Comparison of ENCODE assay signal across 8 cellular contexts in the genomic region with DNA sequence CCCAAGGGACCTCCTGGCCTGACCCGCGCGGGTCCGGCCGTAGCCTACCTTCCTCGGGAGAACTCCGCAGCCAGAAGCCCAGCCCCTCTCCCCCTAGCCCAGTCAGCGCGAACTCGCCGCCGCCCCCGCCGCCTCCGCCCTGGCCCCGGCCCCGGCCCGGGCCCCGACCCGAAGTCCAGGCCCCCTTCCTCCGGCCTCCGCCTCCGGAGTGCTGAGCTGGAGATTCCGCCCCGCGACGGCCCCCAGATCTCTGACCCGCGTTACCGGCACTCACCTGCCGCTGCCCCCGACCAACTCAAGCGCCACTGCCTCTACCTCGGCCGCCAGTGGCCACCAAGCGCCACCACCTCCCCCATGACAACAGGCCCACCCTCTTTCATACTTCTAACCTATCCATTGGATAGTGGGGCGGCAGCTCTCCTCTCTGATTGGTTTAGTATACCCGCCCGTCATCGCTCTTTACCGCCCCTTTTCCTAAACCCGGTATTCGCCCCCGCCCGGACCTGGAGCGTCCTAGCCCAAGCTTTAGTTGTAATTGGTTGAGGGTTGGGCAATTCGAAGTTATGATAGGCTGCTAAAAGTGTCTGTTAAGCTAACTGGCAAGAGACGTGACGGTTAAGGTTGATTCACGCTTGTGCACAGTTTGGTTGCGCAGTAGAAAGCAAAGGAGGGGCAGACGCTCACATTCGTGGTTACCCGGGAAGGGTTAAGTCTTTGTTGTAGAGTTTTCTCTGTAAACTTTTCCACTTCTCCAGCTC. TPM values are rescaled to one million over a fixed set of nuclear protein-coding genes. Genes with fewer than 3 reads are reported as not detected.
DNase-seq lines count a peak whose midpoint lies in the region; ATAC-seq and TF ChIP-seq lines count a peak whose summit lies in the region.

A gene (minus strand): TSS at position 328 of the 758 bp plus-strand sequence. CDS start 102,795 bp downstream, outside the sequence.

- H3K36me3 ChIP-seq in heart right ventricle (no peaks in the 10 kb centered on the region), upper lobe of left lung (no peaks in the 10 kb centered on the region)

- H3K4me1 ChIP-seq in heart right ventricle (peaks cover 5 to 87% (median 72%) of the 10 kb centered on the region in 9 donors), upper lobe of left lung (peaks cover 47 to 76% (median 68%) of the 10 kb centered on the region in 4 donors)

- no peak for TF ChIP-seq EP300 in upper lobe of left lung (IDR thresholded peaks at IDR 0.05)

- peak in 3 of 4 donors; percentile 68 to 94 (median 92) for TF ChIP-seq POLR2A in upper lobe of left lung (IDR thresholded peaks at IDR 0.05)

- peak within 1 kb of the TSS; percentile 69 to 98 (median 90) for H3K4me3 ChIP-seq in heart right ventricle
- H3K4me3 ChIP-seq in upper lobe of left lung, result peak within 1 kb of the TSS; percentile 72 to 94 (median 91)

- no peaks in the 10 kb centered on the region for H3K9me3 ChIP-seq in heart right ventricle
- H3K9me3 ChIP-seq in upper lobe of left lung, result no peaks in the 10 kb centered on the region

- peak; percentile 96 for DNase-seq in GM13976 (ENCODE audit: low spot score)
- peak; percentile 96 for DNase-seq in NCI-H146 treated with DMSO at 0.1 percent for 48 hours (lab: John Stamatoyannopoulos, UW; ENCODE audit: unreplicated experiment)
- DNase-seq in amniotic epithelial cell (ENCODE audit: low read depth), result peak; percentile 100
- DNase-seq in heart right ventricle, result peak; percentile 93 to 99
- DNase-seq in posterior cingulate gyrus, result peak; percentile 93 to 99 (median 96)
- peak; percentile 93 to 97 for DNase-seq in upper lobe of left lung

- intact Hi-C loops in T-helper 1 cell treated with Interleukin-12 subunit alpha and Interleukin-12 subunit beta and Interleukin-4 antibody, amounts not matched to agents 30 ng/mL and 1 ng/mL, for 36 hours (cut with micrococcal nuclease), result loop anchor here (1.0 to 5.0 kb wide), 12 partner anchors 14 to 1035 kb away; a partner anchor contains a TSS
- intact Hi-C loops in heart right ventricle (cut with DNase I) (loop anchor here in 1 of 10 donors (5.0 kb wide), 1 partner anchor 96 kb away; no protein-coding TSS in a partner anchor), posterior cingulate gyrus (cut with DNase I) (no loop called here)

- TF ChIP-seq CTCF in GM13976 (IDR thresholded peaks at IDR 0.05; ENCODE audit: borderline replicate concordance, control extremely low read depth, extremely low read depth, insufficient read depth, missing control alignments) (no peak), heart right ventricle (IDR thresholded peaks at IDR 0.05) (no peak), upper lobe of left lung (IDR thresholded peaks at IDR 0.05) (peak in 3 of 6 experiments; percentile 17 to 44 (median 23))

- H3K27me3 ChIP-seq in heart right ventricle (no peaks in the 10 kb centered on the region), upper lobe of left lung (no peaks in the 10 kb centered on the region)

- WGBS in heart right ventricle, 2 donors, result 0 to 1% methylated on average over 53 to 54 of the region's 54 CpGs
- WGBS in upper lobe of left lung, 2 donors, result 1% methylated on average over 32 to 44 of the region's 54 CpGs

- in situ Hi-C loops in GM13976 (cut with MboI; ENCODE audit: low sequenced_read_pairs, unreplicated experiment), result loop anchor here (25.0 kb wide), 1 partner anchor 946 kb away; no protein-coding TSS in a partner anchor

- peak within 1 kb of the TSS; percentile 42 to 96 (median 93) for H3K27ac ChIP-seq in heart right ventricle
- peak within 1 kb of the TSS; percentile 92 to 99 (median 96) for H3K27ac ChIP-seq in upper lobe of left lung

- ATAC-seq in HG02870 (IDR thresholded peaks at IDR 0.05; ENCODE audit: unreplicated experiment), result peak; percentile 92
- peak; percentile 97 to 98 (median 98) for ATAC-seq in heart right ventricle
- peak; percentile 98 to 100 for ATAC-seq in upper lobe of left lung (ENCODE audit: low FRiP score in 2 of 2)

RNA-seq across cellular contexts. Expression of the gene that starts here (rescaled TPM):
- total RNA-seq in T-helper 1 cell treated with Interleukin-12 subunit alpha and Interleukin-12 subunit beta and Interleukin-4 antibody, amounts not matched to agents 30 ng/mL and 1 ng/mL, for 36 hours, result 49.9 and 61.6 TPM in 2 replicates
- total RNA-seq in heart right ventricle (10 to 100 TPM; 27.0 to 42.6 (median 33.3) TPM), upper lobe of left lung (100 to 1,000 TPM in 5 of 6 donors, 10 to 100 TPM in 1; 85.6 to 169 (median 118) TPM)
- polyA plus RNA-seq in heart right ventricle, result 10 to 100 TPM; 18.9 to 32.0 TPM

Comparison
In these comparisons a context has a peak if more than half of its experiments do, and no peak if none do; other contexts are left out.
1. Peak in every context shown above with its lines: DNase-seq, ATAC-seq, H3K4me3 ChIP-seq and H3K27ac ChIP-seq.